ENCODE assay signal across 1 cellular context in genomic region chr2:76579911-76580310, GRCh38.
TF ChIP-seq lines count a peak whose summit lies in the region.

No MANE protein-coding gene starts in this region.

TF ChIP-seq in H1, 55 proteins besides CTCF, POLR2A, EP300 and RAD21:
- TF ChIP-seq BCL11A (IDR thresholded peaks at IDR 0.05; ENCODE audit: low read depth in 2 of 2, low read length in 2 of 2) = no peak
- no peak for TF ChIP-seq SIN3A (conservative IDR thresholded peaks at IDR 0.05 in 1 of 2, IDR thresholded peaks at IDR 0.05 in 1 of 2; ENCODE audit: low read depth in 1 of 2, low read length in 2 of 2)
- no peak for TF ChIP-seq CBX8 (IDR thresholded peaks at IDR 0.05; ENCODE audit: borderline replicate concordance, low read depth, low read length)
- no peak for TF ChIP-seq SRF (IDR thresholded peaks at IDR 0.05; ENCODE audit: low read depth, low read length)
- no peak for TF ChIP-seq ZNF274 (IDR thresholded peaks at IDR 0.05; ENCODE audit: borderline replicate concordance, extremely low read depth, low read length)
- TF ChIP-seq TEAD4 (IDR thresholded peaks at IDR 0.05; ENCODE audit: low read depth, low read length) = no peak
- TF ChIP-seq HDAC6 (IDR thresholded peaks at IDR 0.05; ENCODE audit: low read depth, low read length) = no peak
- TF ChIP-seq E2F6 (IDR thresholded peaks at IDR 0.05) = no peak
- TF ChIP-seq SIX5 (IDR thresholded peaks at IDR 0.05; ENCODE audit: low read depth, low read length) = no peak
- no peak for TF ChIP-seq CEBPB (IDR thresholded peaks at IDR 0.05; ENCODE audit: low read depth, low read length)
- no peak for TF ChIP-seq SUZ12 (IDR thresholded peaks at IDR 0.05; ENCODE audit: low read length)
- TF ChIP-seq SP2 (IDR thresholded peaks at IDR 0.05; ENCODE audit: low read length) = no peak
- TF ChIP-seq CTBP2 (IDR thresholded peaks at IDR 0.05; ENCODE audit: borderline replicate concordance, insufficient read depth, insufficient read length, low read length) = no peak
